ENCODE assay signal across 21 cellular contexts in genomic region chr20:51389543-51389924, GRCh38.
DNase-seq lines count a peak whose midpoint lies in the region; TF ChIP-seq lines count a peak whose summit lies in the region.
"Had no signal": no experiment of that assay in that cellular context is flagged by ENCODE, and none has a peak within 500 bp of the region (broad histone marks: within the 10 kb centered on the region; RNA-seq: fewer than 3 reads in every experiment).

No MANE protein-coding gene starts in this region.

- no peak for TF ChIP-seq EP300 in esophagus muscularis mucosa (IDR thresholded peaks at IDR 0.05)
- TF ChIP-seq EP300 in SK-N-SH (IDR thresholded peaks at IDR 0.05; ENCODE audit: borderline replicate concordance in 1 of 2, low read depth in 1 of 2, low read length in 1 of 2), result no peak

- H3K4me3 Mint-ChIP-seq in activated T-cell treated with anti-CD3 and anti-CD28 coated beads, Interleukin-2, amount 50 U/mL, for 24 hours, result no peak overlapping the region
- H3K4me3 Mint-ChIP-seq: CD14-positive monocyte had no signal

- no peaks in the 10 kb centered on the region for H4K20me1 ChIP-seq in OCI-LY1 (ENCODE audit: insufficient read depth, low read length)
- H4K20me1 ChIP-seq in SK-N-SH (ENCODE audit: insufficient read depth), result no peaks in the 10 kb centered on the region

- H3K9ac ChIP-seq in OCI-LY1 (ENCODE audit: low read length) (peak overlapping the region; percentile 17; the same call in 1 of the 2 replicates), SK-N-SH (no peak overlapping the region)

- no peaks in the 10 kb centered on the region for H3F3A ChIP-seq in OCI-LY1 (ENCODE audit: insufficient read depth, low read length)
- peaks cover 12% of the 10 kb centered on the region for H3F3A ChIP-seq in SK-N-SH (replicated peaks; ENCODE audit: insufficient read depth)

- H3K36me3 ChIP-seq in OCI-LY1 (ENCODE audit: insufficient read depth, low read length), result peaks cover 48% of the 10 kb centered on the region
- peaks cover 0 to 16% (median 5%) of the 10 kb centered on the region in 4 donors for H3K36me3 ChIP-seq in esophagus muscularis mucosa
- no peaks in the 10 kb centered on the region for H3K36me3 ChIP-seq in SK-N-SH (replicated peaks in 1 of 2; ENCODE audit: control insufficient read depth in 1 of 2, insufficient read depth in 2 of 2, low read length in 1 of 2)
- H3K36me3 ChIP-seq: left lung, ovary, vagina had no signal

- intact Hi-C loops in esophagus muscularis mucosa (cut with DNase I), result no loop called here

- H3K27ac Mint-ChIP-seq in activated T-cell treated with anti-CD3 and anti-CD28 coated beads, Interleukin-2, amount 50 U/mL, for 24 hours, result peak overlapping the region; percentile 22
- H3K27ac Mint-ChIP-seq: CD14-positive monocyte had no signal

- CTCF ChIA-PET in SK-N-SH (lab: Yijun Ruan, JAX), result interaction anchor here (0.9 to 5.5 kb wide), 6 partner anchors 13 to 234 kb away, joined by 3 to 36 read pairs (median 4); no protein-coding TSS in a partner anchor

- H3K27me3 ChIP-seq in OCI-LY1 (ENCODE audit: insufficient read depth, low read length) (no peaks in the 10 kb centered on the region), esophagus muscularis mucosa (no peaks in the 10 kb centered on the region), SK-N-SH (ENCODE audit: insufficient read depth) (no peaks in the 10 kb centered on the region)
- H3K27me3 ChIP-seq: left lung, ovary, vagina had no signal

- H3K4me1 ChIP-seq in OCI-LY1 (ENCODE audit: insufficient read depth, low read length, severe bottlenecking), result peaks cover 79% of the 10 kb centered on the region
- peaks cover 4 to 30% (median 28%) of the 10 kb centered on the region in 4 donors for H3K4me1 ChIP-seq in esophagus muscularis mucosa
- peaks cover 0 to 10% of the 10 kb centered on the region in 2 experiments; a peak in 2 of 4 replicates for H3K4me1 ChIP-seq in SK-N-SH (ENCODE audit: control insufficient read depth in 1 of 2, insufficient read depth in 2 of 2, low read depth in 1 of 2, low read length in 1 of 2)

- DNase-seq in activated T-cell treated with anti-CD3 and anti-CD28 coated beads, Interleukin-2, amount 50 U/mL, for 24 hours, result no peak
- no peak for DNase-seq in activated T-cell treated with anti-CD3 and anti-CD28 coated beads, Interleukin-2, amount 50 U/mL, for 1 hour
- no peak for DNase-seq in esophagus muscularis mucosa (ENCODE audit: extremely low spot score)
- no peak for DNase-seq in ureter (ENCODE audit: low spot score)
- DNase-seq in SK-N-SH, result no peak
- no peak for DNase-seq in glomerular visceral epithelial cell (ENCODE audit: extremely low spot score)
- DNase-seq: activated CD4-positive, alpha-beta T cell treated with anti-CD3 and anti-CD28 coated beads for 1 hour; activated T-cell treated with anti-CD3 and anti-CD28 coated beads for 4 hours; effector CD4-positive, alpha-beta T cell; EL; NCI-H2081; NCI-H748 treated with DMSO at 0.1 percent for 48 hours; ovary; stimulated activated naive CD8-positive, alpha-beta T cell treated with anti-CD3 and anti-CD28 coated beads, Interleukin-15, Interleukin-2, amounts not matched to agents 100 U/mL and 50 U/mL, for 24 hours had no signal

- H3K9me2 ChIP-seq in OCI-LY1 (ENCODE audit: low read depth, low read length), result no peaks in the 10 kb centered on the region
- H3K9me2 ChIP-seq in SK-N-SH, result no peaks in the 10 kb centered on the region

- POLR2A ChIA-PET in SK-N-SH (lab: Yijun Ruan, JAX), result no interaction called here

- H3K36me3 Mint-ChIP-seq in activated T-cell treated with anti-CD3 and anti-CD28 coated beads, Interleukin-2, amount 50 U/mL, for 24 hours (ENCODE audit: low read depth), result peaks cover 99% of the 10 kb centered on the region
- H3K36me3 Mint-ChIP-seq: CD14-positive monocyte had no signal

- no peak for TF ChIP-seq POLR2A in esophagus muscularis mucosa (IDR thresholded peaks at IDR 0.05; ENCODE audit: low read depth)

- no peak for TF ChIP-seq RAD21 in SK-N-SH (IDR thresholded peaks at IDR 0.05; ENCODE audit: low read length)

- H3K27ac ChIP-seq in OCI-LY1 (ENCODE audit: low read depth, low read length, poor library complexity, severe bottlenecking) (peak overlapping the region; percentile 98), esophagus muscularis mucosa (replicated peaks in 1 of 4) (peak overlapping the region in 3 of 4 donors; percentile 30 to 40 (median 31)), skin epidermis (peak overlapping the region in 13 of 21 experiments; percentile 0 to 78 (median 43)), SK-N-SH (ENCODE audit: low read depth in 2 of 2, low read length in 1 of 2) (peak overlapping the region in 1 of 2 experiments; percentile 50; a peak in 1 of 4 replicates)
- H3K27ac ChIP-seq: A549, left lung, vagina had no signal

- H3K4me1 Mint-ChIP-seq in activated T-cell treated with anti-CD3 and anti-CD28 coated beads, Interleukin-2, amount 50 U/mL, for 24 hours (ENCODE audit: low read depth), result peaks cover 81% of the 10 kb centered on the region
- H3K4me1 Mint-ChIP-seq: CD14-positive monocyte had no signal

- H3K79me2 ChIP-seq in OCI-LY1 (ENCODE audit: insufficient read depth, low read length) (no peaks in the 10 kb centered on the region), SK-N-SH (ENCODE audit: insufficient read depth) (no peaks in the 10 kb centered on the region)

- WGBS in esophagus muscularis mucosa, result 73% methylated on average over 5 of the region's 5 CpGs
- 73% methylated on average over 5 of the region's 5 CpGs for WGBS in SK-N-SH (ENCODE audit: low lambda C conversion rate)

- H2AFZ ChIP-seq in OCI-LY1 (ENCODE audit: low read length), result no peak overlapping the region
- H2AFZ ChIP-seq in SK-N-SH (ENCODE audit: low read depth), result no peak overlapping the region

- no peak for TF ChIP-seq CTCF in OCI-LY1 (IDR thresholded peaks at IDR 0.05; ENCODE audit: low read length)
- TF ChIP-seq CTCF in esophagus muscularis mucosa (IDR thresholded peaks at IDR 0.05), result no peak
- no peak for TF ChIP-seq CTCF in SK-N-SH (IDR thresholded peaks at IDR 0.05)

- no peaks in the 10 kb centered on the region for H3K9me3 Mint-ChIP-seq in activated T-cell treated with anti-CD3 and anti-CD28 coated beads, Interleukin-2, amount 50 U/mL, for 24 hours
- H3K9me3 Mint-ChIP-seq: activated naive CD4-positive, alpha-beta T cell treated with anti-CD3 and anti-CD28 coated beads, Interleukin-2, amount 50 U/mL, for 72 hours; CD14-positive monocyte had no signal

- H3K9me3 ChIP-seq in OCI-LY1 (ENCODE audit: low read length) (no peaks in the 10 kb centered on the region), esophagus muscularis mucosa (no peaks in the 10 kb centered on the region), SK-N-SH (no peaks in the 10 kb centered on the region)
- H3K9me3 ChIP-seq: A549, left lung, ovary, vagina had no signal

- H3K27me3 Mint-ChIP-seq in activated T-cell treated with anti-CD3 and anti-CD28 coated beads, Interleukin-2, amount 50 U/mL, for 24 hours, result no peaks in the 10 kb centered on the region

- no peak overlapping the region for H3K4me3 ChIP-seq in OCI-LY1 (ENCODE audit: low read depth, low read length, poor library complexity, severe bottlenecking)
- H3K4me3 ChIP-seq in esophagus muscularis mucosa, result no peak overlapping the region
- H3K4me3 ChIP-seq in skin epidermis, result no peak overlapping the region
- no peak overlapping the region for H3K4me3 ChIP-seq in SK-N-SH (ENCODE audit: low read depth in 2 of 2, low read length in 1 of 2)
- H3K4me3 ChIP-seq: A549, left lung, ovary, vagina had no signal

- H3K4me2 ChIP-seq in OCI-LY1 (ENCODE audit: low read length), result no peak overlapping the region
- no peak overlapping the region for H3K4me2 ChIP-seq in SK-N-SH
- H3K4me2 ChIP-seq: A549 had no signal

TF ChIP-seq in SK-N-SH, 30 proteins besides CTCF, POLR2A, EP300 and RAD21 (continues in another document):
- TF ChIP-seq REST (IDR thresholded peaks at IDR 0.05; ENCODE audit: low read depth, low read length) (no peak), SIN3A (IDR thresholded peaks at IDR 0.05; ENCODE audit: borderline replicate concordance, low read depth, low read length) (no peak), GABPA (IDR thresholded peaks at IDR 0.05; ENCODE audit: low read depth) (no peak), TCF12 (IDR thresholded peaks at IDR 0.05) (no peak), MEF2A (IDR thresholded peaks at IDR 0.05; ENCODE audit: borderline replicate concordance, low read depth) (no peak), EZH2phosphoT487 (IDR thresholded peaks at IDR 0.05; ENCODE audit: borderline replicate concordance, low read depth) (no peak), RFX5 (IDR thresholded peaks at IDR 0.05; ENCODE audit: low read length) (no peak), IRF3 (IDR thresholded peaks at IDR 0.05; ENCODE audit: low read depth, low read length) (no peak)
